ENCODE assay signal across 11 cellular contexts in genomic region chr19:14198384-14199376, GRCh38. TPM values are rescaled to one million over a fixed set of nuclear protein-coding genes. Genes with fewer than 3 reads are reported as not detected.
DNase-seq lines count a peak whose midpoint lies in the region; ATAC-seq and TF ChIP-seq lines count a peak whose summit lies in the region.
"Had no signal": no experiment of that assay in that cellular context is flagged by ENCODE, and none has a peak within 500 bp of the region (broad histone marks: within the 10 kb centered on the region; RNA-seq: fewer than 3 reads in every experiment).

No MANE protein-coding gene starts in this region.

- DNase-seq in AG09309 (ENCODE audit: low read depth), result no peak
- DNase-seq in GM23338 (ENCODE audit: low spot score), result peak; percentile 45
- DNase-seq in fibroblast of gingiva (ENCODE audit: low read depth), result peak; percentile 32
- no peak for DNase-seq in glomerular visceral epithelial cell (ENCODE audit: extremely low spot score)
- no peak for DNase-seq in T-helper 2 cell treated with Interferon-gamma antibody and Interleukin-4, amounts not matched to agents 5 μg/mL and 100 μg/mL, for 36 hours (ENCODE audit: low spot score)
- DNase-seq in Right ventricle myocardium superior, result no peak
- DNase-seq in dedifferentiated amniotic fluid mesenchymal stem cell (ENCODE audit: extremely low spot score), result no peak
- DNase-seq: NCI-H1092, NCI-H526 treated with DMSO at 0.1 percent for 48 hours had no signal

- H3K4me3 ChIP-seq in AG09309 (ENCODE audit: control insufficient read depth, low read depth, low read length), result no peak overlapping the region
- no peak overlapping the region for H3K4me3 ChIP-seq in GM23338
- H3K4me3 ChIP-seq in OCI-LY3 (ENCODE audit: low read length), result no peak overlapping the region

- H3K9me3 Mint-ChIP-seq in GM23338, result no peaks in the 10 kb centered on the region; the same call in 1 of the 3 replicates
- no peaks in the 10 kb centered on the region for H3K9me3 Mint-ChIP-seq in T-helper 2 cell treated with Interferon-gamma antibody and Interleukin-4, amounts not matched to agents 5 μg/mL and 100 μg/mL, for 36 hours

- peaks cover 11% of the 10 kb centered on the region for H4K20me1 ChIP-seq in GM23338 (replicated peaks; ENCODE audit: insufficient read depth)
- no peaks in the 10 kb centered on the region for H4K20me1 ChIP-seq in OCI-LY3 (ENCODE audit: insufficient read depth, low read length)

- H3K27ac ChIP-seq in GM23338 (ENCODE audit: low read depth), result no peak overlapping the region
- H3K27ac ChIP-seq in OCI-LY3 (ENCODE audit: low read length), result 0 out of 2 replicates have a peak overlapping the region, but pooled peaks have one; percentile 45

- H3K4me2 ChIP-seq in GM23338 (no peak overlapping the region), OCI-LY3 (ENCODE audit: low read length) (peak overlapping the region; percentile 26; the same call in 1 of the 2 replicates)

- no peak overlapping the region for H3K9ac ChIP-seq in OCI-LY3 (ENCODE audit: low read length)

- peak; percentile 9; the same call in 2 of the 3 replicates for ATAC-seq in GM23338
- no peak for ATAC-seq in Right ventricle myocardium superior (ENCODE audit: poor library complexity)

- no peak overlapping the region for H2AFZ ChIP-seq in GM23338
- H2AFZ ChIP-seq in OCI-LY3 (ENCODE audit: low read depth, low read length), result no peak overlapping the region

- peak; percentile 20 for TF ChIP-seq CTCF in AG09309 (IDR thresholded peaks at IDR 0.05; ENCODE audit: control insufficient read depth, insufficient read depth, low read depth, low read length, missing control alignments)
- TF ChIP-seq CTCF in GM23338 (conservative IDR thresholded peaks at IDR 0.05; ENCODE audit: low read depth in 2 of 2), result peak; percentile 9 to 53; a peak in 2 of 4 replicates
- peak; percentile 57 for TF ChIP-seq CTCF in OCI-LY3 (IDR thresholded peaks at IDR 0.05; ENCODE audit: low read depth, low read length)

- H3K9me2 ChIP-seq in GM23338 (ENCODE audit: insufficient read depth), result no peaks in the 10 kb centered on the region

- H3F3A ChIP-seq in GM23338 (replicated peaks; ENCODE audit: low read depth), result 0 out of 2 replicates have a peak, but pooled peaks cover 4% of the 10 kb centered on the region

- H3K4me1 ChIP-seq in GM23338 (ENCODE audit: insufficient read depth), result 0 out of 2 replicates have a peak, but pooled peaks cover 4% of the 10 kb centered on the region
- peaks cover 41% of the 10 kb centered on the region for H3K4me1 ChIP-seq in OCI-LY3 (ENCODE audit: low read length)

- H3K4me1 Mint-ChIP-seq in GM23338, result peaks cover 35% of the 10 kb centered on the region
- peaks cover 9% of the 10 kb centered on the region for H3K4me1 Mint-ChIP-seq in T-helper 2 cell treated with Interferon-gamma antibody and Interleukin-4, amounts not matched to agents 5 μg/mL and 100 μg/mL, for 36 hours (ENCODE audit: low read depth)

- intact Hi-C loops in Right ventricle myocardium superior (cut with DNase I), result no loop called here

- no peak overlapping the region; the same call in 2 of the 3 replicates for H3K4me3 Mint-ChIP-seq in GM23338
- H3K4me3 Mint-ChIP-seq in T-helper 2 cell treated with Interferon-gamma antibody and Interleukin-4, amounts not matched to agents 5 μg/mL and 100 μg/mL, for 36 hours, result no peak overlapping the region
- H3K4me3 Mint-ChIP-seq: B cell had no signal

- no peaks in the 10 kb centered on the region for H3K36me3 ChIP-seq in GM23338 (ENCODE audit: insufficient read depth)
- no peaks in the 10 kb centered on the region for H3K36me3 ChIP-seq in OCI-LY3 (replicated peaks; ENCODE audit: low read depth, low read length)

- peaks cover 12% of the 10 kb centered on the region for H3K36me3 Mint-ChIP-seq in GM23338 (ENCODE audit: low read depth)
- H3K36me3 Mint-ChIP-seq in T-helper 2 cell treated with Interferon-gamma antibody and Interleukin-4, amounts not matched to agents 5 μg/mL and 100 μg/mL, for 36 hours (ENCODE audit: low read depth), result no peaks in the 10 kb centered on the region

- peaks cover 92% of the 10 kb centered on the region for H3K79me2 ChIP-seq in GM23338 (replicated peaks; ENCODE audit: insufficient read depth)
- no peaks in the 10 kb centered on the region for H3K79me2 ChIP-seq in OCI-LY3 (ENCODE audit: low read length)

- peaks cover 13% of the 10 kb centered on the region for H3K27me3 Mint-ChIP-seq in GM23338 (ENCODE audit: insufficient read depth, low read depth, poor library complexity)
- peaks cover 13% of the 10 kb centered on the region for H3K27me3 Mint-ChIP-seq in T-helper 2 cell treated with Interferon-gamma antibody and Interleukin-4, amounts not matched to agents 5 μg/mL and 100 μg/mL, for 36 hours (ENCODE audit: low read depth)

- H3K27me3 ChIP-seq in GM23338 (ENCODE audit: insufficient read depth) (no peaks in the 10 kb centered on the region), OCI-LY3 (ENCODE audit: low read depth, low read length) (no peaks in the 10 kb centered on the region)

- H3K27ac Mint-ChIP-seq in GM23338, result no peak overlapping the region; the same call in 1 of the 2 replicates
- no peak overlapping the region for H3K27ac Mint-ChIP-seq in T-helper 2 cell treated with Interferon-gamma antibody and Interleukin-4, amounts not matched to agents 5 μg/mL and 100 μg/mL, for 36 hours
- H3K27ac Mint-ChIP-seq: B cell had no signal

- H3K9me3 ChIP-seq in OCI-LY3 (ENCODE audit: insufficient read depth, low read length), result no peaks in the 10 kb centered on the region

TF ChIP-seq in GM23338, 12 proteins besides CTCF, POLR2A, EP300 and RAD21:
- no peak for TF ChIP-seq ZNF114 (CRISPR knock-in tag; IDR thresholded peaks at IDR 0.05)
- TF ChIP-seq POLR2AphosphoS5 (IDR thresholded peaks at IDR 0.05; ENCODE audit: low read depth), result no peak
- TF ChIP-seq ZNF331 (CRISPR knock-in tag; IDR thresholded peaks at IDR 0.05; ENCODE audit: low read depth), result no peak

RNA-seq across cellular contexts. Expression of gene ADGRL1, which starts 7.3 kb away (rescaled TPM):
- 84.0 and 100 TPM in 2 replicates for total RNA-seq in GM23338 (2014; rRNA removed; shearing (Covaris generic))
- polyA plus RNA-seq in GM23338 (2016; fragmentation: Nextera tagmentation; extraction: Ambion mirVana), result 20.6 and 21.8 TPM in 2 replicates
- total RNA-seq in Right ventricle myocardium superior, result 20.0 TPM

Comparison
In these comparisons a context has a peak if more than half of its experiments do, and no peak if none do; other contexts are left out.
1. DNase-seq: peak in GM23338 (single experiment) and fibroblast of gingiva (single experiment); none in AG09309 (single experiment), glomerular visceral epithelial cell (single experiment), T-helper 2 cell treated with Interferon-gamma antibody and Interleukin-4, amounts not matched to agents 5 μg/mL and 100 μg/mL, for 36 hours (single experiment), Right ventricle myocardium superior (single experiment) and dedifferentiated amniotic fluid mesenchymal stem cell (single experiment).
2. Peak in every context shown above with its lines, with median percentiles within 50 percentile points of each other: CTCF ChIP-seq.